In the genomic region with DNA sequence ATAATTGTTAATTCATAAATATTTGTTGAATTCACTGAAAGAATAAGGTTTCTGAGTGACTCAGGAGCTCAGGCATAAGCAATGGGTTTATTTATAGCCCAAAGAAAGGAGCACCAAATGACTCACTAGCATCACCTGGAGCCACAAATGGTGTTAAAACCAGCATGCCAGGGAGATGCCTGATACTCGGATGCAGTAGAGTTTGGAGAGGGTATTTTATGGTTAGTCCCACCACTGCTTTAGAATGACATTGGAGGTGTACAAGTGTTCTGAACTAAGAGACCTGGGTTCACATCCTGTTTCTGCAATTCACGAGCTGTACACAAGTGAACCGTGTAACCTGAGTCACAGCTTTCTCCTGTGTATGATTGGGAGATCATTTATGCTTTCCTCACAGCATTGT, we compare ENCODE assay signal across 12 cellular contexts. TPM values are rescaled to one million over a fixed set of nuclear protein-coding genes. Genes with fewer than 3 reads are reported as not detected.
A peak's percentile ranks its signal among the peaks of the same experiment; 100 is the strongest.
DNase-seq lines count a peak whose midpoint lies in the region; ATAC-seq lines count a peak whose summit lies in the region.
"Had no signal": no experiment of that assay in that cellular context is flagged by ENCODE, and none has a peak within 500 bp of the region (broad histone marks: within the 10 kb centered on the region; RNA-seq: fewer than 3 reads in every experiment).

No MANE protein-coding gene starts in this region.

- peak overlapping the region; percentile 81 for H3K27ac Mint-ChIP-seq in activated T-cell treated with anti-CD3 and anti-CD28 coated beads, Interleukin-2, amount 50 U/mL, for 72 hours
- H3K27ac Mint-ChIP-seq: GM23338; naive thymus-derived CD4-positive, alpha-beta T cell; stimulated activated naive CD8-positive, alpha-beta T cell treated with anti-CD3 and anti-CD28 coated beads, Interleukin-15, Interleukin-2, amounts not matched to agents 100 ng/mL and 50 ng/mL, for 24 hours had no signal

- no peak for DNase-seq in activated T-cell treated with anti-CD3 and anti-CD28 coated beads, Interleukin-2, amount 50 U/mL, for 72 hours
- DNase-seq in activated T-cell treated with anti-CD3 and anti-CD28 coated beads for 4 hours (no peak), kidney glomerular epithelial cell (lab: John Stamatoyannopoulos, UW) (peak; percentile 56), COR-L47 (lab: John Stamatoyannopoulos, UW) (no peak), occipital lobe (lab: John Stamatoyannopoulos, UW) (no peak), cerebellar cortex (ENCODE audit: low spot score) (no peak)
- DNase-seq: naive thymus-derived CD4-positive, alpha-beta T cell; NCI-H2029 had no signal

- peaks cover 2 to 7% of the 10 kb centered on the region in 2 donors for H3K36me3 Mint-ChIP-seq in activated T-cell treated with anti-CD3 and anti-CD28 coated beads, Interleukin-2, amount 50 U/mL, for 72 hours (ENCODE audit: insufficient read depth in 2 of 2)

- H3K9me3 Mint-ChIP-seq in activated T-cell treated with anti-CD3 and anti-CD28 coated beads, Interleukin-2, amount 50 U/mL, for 72 hours: no peaks in the 10 kb centered on the region
- H3K9me3 Mint-ChIP-seq: GM23338; naive thymus-derived CD4-positive, alpha-beta T cell; stimulated activated naive CD8-positive, alpha-beta T cell treated with anti-CD3 and anti-CD28 coated beads, Interleukin-15, Interleukin-2, amounts not matched to agents 100 ng/mL and 50 ng/mL, for 24 hours had no signal

- peaks cover 43% of the 10 kb centered on the region for H3K4me1 Mint-ChIP-seq in activated T-cell treated with anti-CD3 and anti-CD28 coated beads, Interleukin-2, amount 50 U/mL, for 72 hours (ENCODE audit: low read depth)
- H3K4me1 Mint-ChIP-seq: GM23338 had no signal

- no peaks in the 10 kb centered on the region for H3K27me3 Mint-ChIP-seq in activated T-cell treated with anti-CD3 and anti-CD28 coated beads, Interleukin-2, amount 50 U/mL, for 72 hours (ENCODE audit: low read depth)
- H3K27me3 Mint-ChIP-seq: naive thymus-derived CD4-positive, alpha-beta T cell; stimulated activated naive CD8-positive, alpha-beta T cell treated with anti-CD3 and anti-CD28 coated beads, Interleukin-15, Interleukin-2, amounts not matched to agents 100 ng/mL and 50 ng/mL, for 24 hours had no signal

- peak; percentile 22 to 47 for ATAC-seq in activated T-cell treated with anti-CD3 and anti-CD28 coated beads, Interleukin-2, amount 50 U/mL, for 72 hours (replicated peaks in 1 of 2)
- ATAC-seq in GM21447 (IDR thresholded peaks at IDR 0.05; ENCODE audit: unreplicated experiment) (peak; percentile 76), HG03442 (IDR thresholded peaks at IDR 0.05; ENCODE audit: unreplicated experiment) (peak; percentile 76)
- ATAC-seq: GM23338; naive thymus-derived CD4-positive, alpha-beta T cell had no signal

- H3K4me3 Mint-ChIP-seq in activated T-cell treated with anti-CD3 and anti-CD28 coated beads, Interleukin-2, amount 50 U/mL, for 72 hours: no peak overlapping the region
- H3K4me3 Mint-ChIP-seq: GM23338; naive thymus-derived CD4-positive, alpha-beta T cell; stimulated activated naive CD8-positive, alpha-beta T cell treated with anti-CD3 and anti-CD28 coated beads, Interleukin-15, Interleukin-2, amounts not matched to agents 100 ng/mL and 50 ng/mL, for 24 hours had no signal

RNA-seq across cellular contexts. Expression of a gene that starts 25.2 kb away (rescaled TPM):
- 10 to 100 TPM; 15.0 to 15.2 TPM for total RNA-seq in activated T-cell treated with anti-CD3 and anti-CD28 coated beads, Interleukin-2, amount 50 U/mL, for 72 hours
- 0.47 TPM for total RNA-seq in occipital lobe

Comparison
In these comparisons a context has a peak if more than half of its experiments do, and no peak if none do; other contexts are left out.
1. RNA of a gene that starts 25.2 kb away (total RNA-seq): 15.0 to 15.2 TPM in activated T-cell treated with anti-CD3 and anti-CD28 coated beads, Interleukin-2, amount 50 U/mL, for 72 hours; 0.47 TPM in occipital lobe (single experiment); every median in the first group is over 10 times any median in the second.
2. Peak in every context shown above with its lines, with median percentiles within 50 percentile points of each other: ATAC-seq.